In the genomic region with DNA sequence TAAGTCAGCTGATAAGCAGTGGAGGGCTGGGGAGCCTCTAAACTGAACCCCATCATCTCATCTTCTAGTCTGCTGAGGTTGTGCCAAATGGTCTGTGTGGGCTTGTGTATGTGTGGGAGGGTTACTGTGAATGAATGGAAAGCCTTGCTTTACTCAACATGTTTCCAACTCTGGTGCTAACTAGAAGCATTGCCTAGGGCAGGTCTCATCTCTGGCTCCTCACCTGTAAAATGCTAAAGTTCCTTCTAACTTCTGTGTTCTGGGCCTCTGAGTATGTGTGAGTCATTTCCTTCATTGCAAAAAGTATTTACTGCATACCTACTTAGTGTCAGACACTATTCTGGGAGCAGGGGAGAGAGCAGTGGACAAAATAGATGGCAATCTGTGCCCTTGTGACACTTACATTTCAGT, we compare ENCODE assay signal across 1 cellular context.
TF ChIP-seq lines count a peak whose summit lies in the region.

No MANE protein-coding gene starts in this region.

TF ChIP-seq in GM23338, 12 proteins besides CTCF, POLR2A, EP300 and RAD21 (continued from another document):
- TF ChIP-seq, protein P1, sequence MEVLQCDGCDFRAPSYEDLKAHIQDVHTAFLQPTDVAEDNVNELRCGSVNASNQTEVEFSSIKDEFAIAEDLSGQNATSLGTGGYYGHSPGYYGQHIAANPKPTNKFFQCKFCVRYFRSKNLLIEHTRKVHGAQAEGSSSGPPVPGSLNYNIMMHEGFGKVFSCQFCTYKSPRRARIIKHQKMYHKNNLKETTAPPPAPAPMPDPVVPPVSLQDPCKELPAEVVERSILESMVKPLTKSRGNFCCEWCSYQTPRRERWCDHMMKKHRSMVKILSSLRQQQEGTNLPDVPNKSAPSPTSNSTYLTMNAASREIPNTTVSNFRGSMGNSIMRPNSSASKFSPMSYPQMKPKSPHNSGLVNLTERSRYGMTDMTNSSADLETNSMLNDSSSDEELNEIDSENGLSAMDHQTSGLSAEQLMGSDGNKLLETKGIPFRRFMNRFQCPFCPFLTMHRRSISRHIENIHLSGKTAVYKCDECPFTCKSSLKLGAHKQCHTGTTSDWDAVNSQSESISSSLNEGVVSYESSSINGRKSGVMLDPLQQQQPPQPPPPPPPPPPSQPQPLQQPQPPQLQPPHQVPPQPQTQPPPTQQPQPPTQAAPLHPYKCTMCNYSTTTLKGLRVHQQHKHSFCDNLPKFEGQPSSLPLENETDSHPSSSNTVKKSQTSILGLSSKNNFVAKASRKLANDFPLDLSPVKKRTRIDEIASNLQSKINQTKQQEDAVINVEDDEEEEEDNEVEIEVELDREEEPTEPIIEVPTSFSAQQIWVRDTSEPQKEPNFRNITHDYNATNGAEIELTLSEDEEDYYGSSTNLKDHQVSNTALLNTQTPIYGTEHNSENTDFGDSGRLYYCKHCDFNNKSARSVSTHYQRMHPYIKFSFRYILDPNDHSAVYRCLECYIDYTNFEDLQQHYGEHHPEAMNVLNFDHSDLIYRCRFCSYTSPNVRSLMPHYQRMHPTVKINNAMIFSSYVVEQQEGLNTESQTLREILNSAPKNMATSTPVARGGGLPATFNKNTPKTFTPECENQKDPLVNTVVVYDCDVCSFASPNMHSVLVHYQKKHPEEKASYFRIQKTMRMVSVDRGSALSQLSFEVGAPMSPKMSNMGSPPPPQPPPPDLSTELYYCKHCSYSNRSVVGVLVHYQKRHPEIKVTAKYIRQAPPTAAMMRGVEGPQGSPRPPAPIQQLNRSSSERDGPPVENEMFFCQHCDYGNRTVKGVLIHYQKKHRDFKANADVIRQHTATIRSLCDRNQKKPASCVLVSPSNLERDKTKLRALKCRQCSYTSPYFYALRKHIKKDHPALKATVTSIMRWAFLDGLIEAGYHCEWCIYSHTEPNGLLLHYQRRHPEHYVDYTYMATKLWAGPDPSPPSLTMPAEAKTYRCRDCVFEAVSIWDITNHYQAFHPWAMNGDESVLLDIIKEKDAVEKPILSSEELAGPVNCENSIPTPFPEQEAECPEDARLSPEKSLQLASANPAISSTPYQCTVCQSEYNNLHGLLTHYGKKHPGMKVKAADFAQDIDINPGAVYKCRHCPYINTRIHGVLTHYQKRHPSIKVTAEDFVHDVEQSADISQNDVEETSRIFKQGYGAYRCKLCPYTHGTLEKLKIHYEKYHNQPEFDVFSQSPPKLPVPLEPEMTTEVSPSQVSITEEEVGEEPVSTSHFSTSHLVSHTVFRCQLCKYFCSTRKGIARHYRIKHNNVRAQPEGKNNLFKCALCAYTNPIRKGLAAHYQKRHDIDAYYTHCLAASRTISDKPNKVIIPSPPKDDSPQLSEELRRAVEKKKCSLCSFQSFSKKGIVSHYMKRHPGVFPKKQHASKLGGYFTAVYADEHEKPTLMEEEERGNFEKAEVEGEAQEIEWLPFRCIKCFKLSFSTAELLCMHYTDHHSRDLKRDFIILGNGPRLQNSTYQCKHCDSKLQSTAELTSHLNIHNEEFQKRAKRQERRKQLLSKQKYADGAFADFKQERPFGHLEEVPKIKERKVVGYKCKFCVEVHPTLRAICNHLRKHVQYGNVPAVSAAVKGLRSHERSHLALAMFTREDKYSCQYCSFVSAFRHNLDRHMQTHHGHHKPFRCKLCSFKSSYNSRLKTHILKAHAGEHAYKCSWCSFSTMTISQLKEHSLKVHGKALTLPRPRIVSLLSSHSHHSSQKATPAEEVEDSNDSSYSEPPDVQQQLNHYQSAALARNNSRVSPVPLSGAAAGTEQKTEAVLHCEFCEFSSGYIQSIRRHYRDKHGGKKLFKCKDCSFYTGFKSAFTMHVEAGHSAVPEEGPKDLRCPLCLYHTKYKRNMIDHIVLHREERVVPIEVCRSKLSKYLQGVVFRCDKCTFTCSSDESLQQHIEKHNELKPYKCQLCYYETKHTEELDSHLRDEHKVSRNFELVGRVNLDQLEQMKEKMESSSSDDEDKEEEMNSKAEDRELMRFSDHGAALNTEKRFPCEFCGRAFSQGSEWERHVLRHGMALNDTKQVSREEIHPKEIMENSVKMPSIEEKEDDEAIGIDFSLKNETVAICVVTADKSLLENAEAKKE (CRISPR knock-in tag; IDR thresholded peaks at IDR 0.05) = no peak
- TF ChIP-seq ZNF331 (CRISPR knock-in tag; IDR thresholded peaks at IDR 0.05; ENCODE audit: low read depth) = no peak
